In the genomic region with DNA sequence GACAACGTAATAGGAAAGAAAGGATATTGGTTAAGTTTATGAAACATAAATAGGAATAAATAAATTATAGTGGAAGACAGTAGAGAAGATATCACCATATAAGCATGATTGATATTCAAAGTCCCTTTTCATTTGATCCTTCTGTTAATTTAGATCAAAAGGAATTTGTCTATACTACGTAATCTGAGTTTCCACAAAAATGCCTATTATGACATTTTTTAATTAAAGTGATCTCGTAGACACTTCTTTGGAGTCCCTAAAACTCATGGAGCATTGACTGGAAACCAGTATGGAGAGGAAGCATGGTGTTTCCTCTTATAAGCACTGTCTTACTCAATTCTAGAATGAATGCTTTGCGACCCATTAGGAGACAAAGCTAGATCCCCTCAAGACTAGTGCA, we compare ENCODE assay signal across 1 cellular context.
TF ChIP-seq lines count a peak whose summit lies in the region.

No MANE protein-coding gene starts in this region.

TF ChIP-seq in HepG2, 621 proteins besides CTCF, POLR2A, EP300 and RAD21 (continued from another document):
- TF ChIP-seq MAFK (conservative IDR thresholded peaks at IDR 0.05 in 1 of 2, IDR thresholded peaks at IDR 0.05 in 1 of 2; ENCODE audit: low read length in 2 of 2), result peak; percentile 23 to 59; a peak in 2 of 4 replicates
